ENCODE assay signal across 9 cellular contexts in the genomic region with DNA sequence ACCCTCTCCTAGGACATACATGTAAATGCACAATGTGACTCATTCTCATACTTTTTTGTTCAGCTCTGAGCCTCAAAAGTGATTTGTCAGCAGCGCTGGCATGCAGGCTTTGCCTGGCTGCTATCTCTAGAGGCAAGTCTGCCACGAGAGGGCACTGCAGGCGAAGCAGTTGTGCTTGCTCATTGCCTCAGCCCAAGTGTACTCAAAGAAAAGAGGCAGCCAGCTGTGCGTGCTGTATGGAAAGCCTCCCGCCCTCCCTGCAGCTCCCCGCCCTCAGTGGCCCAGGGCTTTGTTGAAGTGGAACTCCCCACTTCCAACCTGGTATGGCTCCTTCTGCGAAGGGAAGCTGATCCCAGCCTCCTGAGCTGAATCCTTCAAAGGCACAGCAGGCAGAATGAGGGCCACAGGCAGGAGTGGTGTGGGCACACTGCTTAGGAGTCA. TPM values are rescaled to one million over a fixed set of nuclear protein-coding genes. Genes with fewer than 3 reads are reported as not detected.
DNase-seq lines count a peak whose midpoint lies in the region; ATAC-seq and TF ChIP-seq lines count a peak whose summit lies in the region.
"Had no signal": no experiment of that assay in that cellular context is flagged by ENCODE, and none has a peak within 500 bp of the region (broad histone marks: within the 10 kb centered on the region; RNA-seq: fewer than 3 reads in every experiment).

No MANE protein-coding gene starts in this region.

- no peak for TF ChIP-seq POLR2A in uterus (IDR thresholded peaks at IDR 0.05)

- H3K27me3 ChIP-seq in CD4-positive, CD25-positive, alpha-beta regulatory T cell (ENCODE audit: control insufficient read depth, insufficient read depth, low read length) = no peaks in the 10 kb centered on the region
- H3K27me3 ChIP-seq in uterus = no peaks in the 10 kb centered on the region

- H3K4me3 Mint-ChIP-seq in CD4-positive, CD25-positive, alpha-beta regulatory T cell = no peak overlapping the region
- H3K4me3 Mint-ChIP-seq: IgD-negative memory B cell had no signal

- peaks cover 11 to 19% (median 15%) of the 10 kb centered on the region in 4 donors for H3K4me1 Mint-ChIP-seq in CD4-positive, CD25-positive, alpha-beta regulatory T cell

- H3K9me3 ChIP-seq in CD4-positive, CD25-positive, alpha-beta regulatory T cell (ENCODE audit: control insufficient read depth in 2 of 2, low read length in 2 of 2) = no peaks in the 10 kb centered on the region
- no peaks in the 10 kb centered on the region for H3K9me3 ChIP-seq in uterus

- intact Hi-C loops in left ventricle myocardium superior (cut with micrococcal nuclease) = no loop called here
- intact Hi-C loops in uterus (cut with DNase I; ENCODE audit: low total_unique reads) = no loop called here

- peaks cover 71% of the 10 kb centered on the region for H3K36me3 ChIP-seq in CD4-positive, CD25-positive, alpha-beta regulatory T cell (ENCODE audit: control insufficient read depth, insufficient read depth, low read length)
- no peaks in the 10 kb centered on the region for H3K36me3 ChIP-seq in uterus

- ATAC-seq in CD4-positive, CD25-positive, alpha-beta regulatory T cell (ENCODE audit: low read depth in 2 of 2) = peak; percentile 89 to 94
- ATAC-seq in GM21737 (IDR thresholded peaks at IDR 0.05; ENCODE audit: unreplicated experiment) = peak; percentile 72
- ATAC-seq in left ventricle myocardium superior = peak; percentile 80

- TF ChIP-seq CTCF in uterus (IDR thresholded peaks at IDR 0.05) = peak; percentile 75 to 82 (median 80)

- H3K9me3 Mint-ChIP-seq in CD4-positive, CD25-positive, alpha-beta regulatory T cell = no peaks in the 10 kb centered on the region
- H3K9me3 Mint-ChIP-seq: IgD-negative memory B cell had no signal

- H3K4me3 ChIP-seq in CD4-positive, CD25-positive, alpha-beta regulatory T cell (ENCODE audit: low read depth, low read length) = no peak overlapping the region
- H3K4me3 ChIP-seq in uterus = no peak overlapping the region

- peaks cover 52% of the 10 kb centered on the region for H3K36me3 Mint-ChIP-seq in CD4-positive, CD25-positive, alpha-beta regulatory T cell

- no peak overlapping the region for H3K27ac ChIP-seq in CD4-positive, CD25-positive, alpha-beta regulatory T cell (ENCODE audit: insufficient read depth, low read length, poor library complexity, severe bottlenecking)
- peak overlapping the region; percentile 40 to 43 for H3K27ac ChIP-seq in uterus

- no peaks in the 10 kb centered on the region for H3K27me3 Mint-ChIP-seq in CD4-positive, CD25-positive, alpha-beta regulatory T cell
- H3K27me3 Mint-ChIP-seq: IgD-negative memory B cell had no signal

- peak overlapping the region in 1 of 3 donors; percentile 36 for H3K27ac Mint-ChIP-seq in CD4-positive, CD25-positive, alpha-beta regulatory T cell

- DNase-seq in CD4-positive, CD25-positive, alpha-beta regulatory T cell = peak; percentile 35 to 84 (median 52)
- DNase-seq in NCI-H1436 (lab: John Stamatoyannopoulos, UW) (peak; percentile 72), T-helper 1 cell (peak; percentile 23 to 76 (median 48)), amygdala (lab: John Stamatoyannopoulos, UW) (peak in 55 of 56 donors; percentile 15 to 92 (median 79)), left ventricle myocardium superior (peak; percentile 95), putamen (ENCODE audit: low spot score) (peak; percentile 90), uterus (peak; percentile 85 to 90)

- H3K4me1 ChIP-seq in CD4-positive, CD25-positive, alpha-beta regulatory T cell (ENCODE audit: control insufficient read depth, insufficient read depth, low read length, poor library complexity, severe bottlenecking) = no peaks in the 10 kb centered on the region
- no peaks in the 10 kb centered on the region for H3K4me1 ChIP-seq in uterus

RNA-seq across cellular contexts. Expression of gene SDHAF2, which starts 16.3 kb away (rescaled TPM):
- 36.7 TPM for total RNA-seq in CD4-positive, CD25-positive, alpha-beta regulatory T cell
- polyA plus RNA-seq in CD4-positive, CD25-positive, alpha-beta regulatory T cell = 100 to 1,000 TPM in 2 of 4 donors, 10 to 100 TPM in 2; 92.9 to 127 (median 105) TPM
- total RNA-seq in left ventricle myocardium superior = 32.6 TPM
- total RNA-seq in uterus = 10 to 100 TPM in 2 of 4 donors, 1 to 10 TPM in 2; 2.8 to 43.9 (median 16.1) TPM

RNA-seq across cellular contexts. Expression of gene CPSF7, which starts 16.5 kb away (rescaled TPM):
- 111 TPM for total RNA-seq in CD4-positive, CD25-positive, alpha-beta regulatory T cell
- polyA plus RNA-seq in CD4-positive, CD25-positive, alpha-beta regulatory T cell = 10 to 100 TPM; 23.5 to 32.0 (median 25.4) TPM
- total RNA-seq in left ventricle myocardium superior = 41.5 TPM
- total RNA-seq in uterus = 100 to 1,000 TPM in 1 of 4 donors, 10 to 100 TPM in 3; 30.0 to 122 (median 56.5) TPM

RNA-seq across cellular contexts. Expression of gene TMEM216, which starts 53.8 kb away (rescaled TPM):
- 10.3 TPM for total RNA-seq in CD4-positive, CD25-positive, alpha-beta regulatory T cell
- polyA plus RNA-seq in CD4-positive, CD25-positive, alpha-beta regulatory T cell = 10 to 100 TPM; 48.2 to 69.3 (median 59.0) TPM
- total RNA-seq in left ventricle myocardium superior (4.8 TPM), uterus (10 to 100 TPM in 3 of 4 donors, 1 to 10 TPM in 1; 2.6 to 30.8 (median 17.0) TPM)
